Comparison of ENCODE assay signal across 18 cellular contexts in the genomic region with DNA sequence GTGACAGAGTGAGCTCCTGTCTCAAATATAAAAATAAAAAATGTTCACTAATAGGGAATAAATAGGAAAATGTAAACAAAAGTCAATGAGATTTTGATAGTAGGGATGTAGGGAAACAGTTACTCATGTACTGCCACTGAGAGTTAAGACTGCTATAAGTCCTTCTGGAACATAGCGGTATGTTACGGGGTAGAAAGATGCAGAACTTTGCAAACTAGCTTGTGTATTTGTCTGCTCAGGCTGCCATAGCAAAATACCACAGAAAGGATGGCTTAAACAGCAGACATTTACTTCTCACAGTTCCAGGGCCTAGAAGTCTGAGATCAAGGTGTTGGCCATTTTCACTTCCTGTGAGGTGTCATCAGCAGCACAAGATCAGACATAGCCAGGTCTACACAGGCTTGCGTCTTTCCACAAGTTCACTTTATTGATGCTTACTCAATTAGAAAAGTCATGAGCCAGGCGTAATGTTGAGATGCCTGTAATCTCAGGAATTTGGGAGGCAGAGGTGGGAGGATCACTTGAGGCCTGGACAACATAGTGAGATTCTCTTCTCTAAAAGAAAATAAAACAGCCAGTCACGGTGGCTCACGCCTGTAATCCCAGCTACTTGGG. TPM values are rescaled to one million over a fixed set of nuclear protein-coding genes. Genes with fewer than 3 reads are reported as not detected.
DNase-seq lines count a peak whose midpoint lies in the region; ATAC-seq and TF ChIP-seq lines count a peak whose summit lies in the region.
"Had no signal": no experiment of that assay in that cellular context is flagged by ENCODE, and none has a peak within 500 bp of the region (broad histone marks: within the 10 kb centered on the region; RNA-seq: fewer than 3 reads in every experiment).

No MANE protein-coding gene starts in this region.

- DNase-seq in MCF 10A (ENCODE audit: unreplicated experiment) (no peak), breast epithelium (ENCODE audit: low spot score in 2 of 2) (no peak), epithelial cell of prostate (ENCODE audit: low read depth, low spot score) (no peak), left colon (no peak), thyroid gland (no peak), KG1 (lab: John Stamatoyannopoulos, UW) (no peak)
- no peak for DNase-seq in T-helper 2 cell treated with Interferon-gamma antibody and Interleukin-4, amounts not matched to agents 5 μg/mL and 100 μg/mL, for 36 hours (ENCODE audit: low spot score)
- DNase-seq: ACHN; C1 segment of cervical spinal cord; CD8-positive, alpha-beta memory T cell; DMS53; NCI-H1048; NCI-H1436; NCI-H1930; NCI-H226; NCI-H524 treated with DMSO at 0.1 percent for 48 hours; PC-9; SJCRH30 had no signal

- H3K36me3 Mint-ChIP-seq in MCF 10A (ENCODE audit: insufficient read depth, unreplicated experiment), result no peaks in the 10 kb centered on the region
- no peaks in the 10 kb centered on the region for H3K36me3 Mint-ChIP-seq in T-helper 2 cell treated with Interferon-gamma antibody and Interleukin-4, amounts not matched to agents 5 μg/mL and 100 μg/mL, for 36 hours (ENCODE audit: low read depth)
- H3K36me3 Mint-ChIP-seq: CD8-positive, alpha-beta memory T cell had no signal

- H3K27ac Mint-ChIP-seq in MCF 10A (ENCODE audit: low read depth, unreplicated experiment), result peak overlapping the region; percentile 36
- peak overlapping the region; percentile 52 for H3K27ac Mint-ChIP-seq in T-helper 2 cell treated with Interferon-gamma antibody and Interleukin-4, amounts not matched to agents 5 μg/mL and 100 μg/mL, for 36 hours

- H3K4me1 Mint-ChIP-seq in MCF 10A (ENCODE audit: insufficient read depth, unreplicated experiment), result peaks cover 7% of the 10 kb centered on the region
- peaks cover 33% of the 10 kb centered on the region for H3K4me1 Mint-ChIP-seq in T-helper 2 cell treated with Interferon-gamma antibody and Interleukin-4, amounts not matched to agents 5 μg/mL and 100 μg/mL, for 36 hours (ENCODE audit: low read depth)
- H3K4me1 Mint-ChIP-seq: CD8-positive, alpha-beta memory T cell had no signal

- CTCF ChIA-PET in MCF 10A (lab: Yijun Ruan, JAX), result interaction anchor here (0.7 to 0.8 kb wide), 2 partner anchors 45 to 1673 kb away, joined by 3 to 4 read pairs; no protein-coding TSS in a partner anchor

- no peaks in the 10 kb centered on the region for H3K9me3 Mint-ChIP-seq in MCF 10A (ENCODE audit: unreplicated experiment)
- no peaks in the 10 kb centered on the region for H3K9me3 Mint-ChIP-seq in T-helper 2 cell treated with Interferon-gamma antibody and Interleukin-4, amounts not matched to agents 5 μg/mL and 100 μg/mL, for 36 hours
- H3K9me3 Mint-ChIP-seq: CD8-positive, alpha-beta memory T cell had no signal

- H3K4me3 ChIP-seq in breast epithelium (no peak overlapping the region), thyroid gland (replicated peaks in 1 of 3) (no peak overlapping the region)
- H3K4me3 ChIP-seq: PC-9, SJCRH30 had no signal

- intact Hi-C loops in MCF 10A (cut with micrococcal nuclease), result no loop called here
- intact Hi-C loops in breast epithelium (cut with DNase I; ENCODE audit: low total_unique reads), result no loop called here
- intact Hi-C loops in left colon (cut with DNase I, micrococcal nuclease), result no loop called here
- intact Hi-C loops in thyroid gland (cut with DNase I), result no loop called here

- no peak for TF ChIP-seq CTCF in MCF 10A (IDR thresholded peaks at IDR 0.05; ENCODE audit: unreplicated experiment)
- TF ChIP-seq CTCF in breast epithelium (IDR thresholded peaks at IDR 0.05), result no peak
- no peak for TF ChIP-seq CTCF in thyroid gland (IDR thresholded peaks at IDR 0.05)

- no peaks in the 10 kb centered on the region for H3K27me3 Mint-ChIP-seq in MCF 10A (ENCODE audit: insufficient read depth, unreplicated experiment)
- H3K27me3 Mint-ChIP-seq in T-helper 2 cell treated with Interferon-gamma antibody and Interleukin-4, amounts not matched to agents 5 μg/mL and 100 μg/mL, for 36 hours (ENCODE audit: low read depth), result no peaks in the 10 kb centered on the region

- no peak overlapping the region for H3K4me3 Mint-ChIP-seq in MCF 10A (ENCODE audit: unreplicated experiment)
- H3K4me3 Mint-ChIP-seq in T-helper 2 cell treated with Interferon-gamma antibody and Interleukin-4, amounts not matched to agents 5 μg/mL and 100 μg/mL, for 36 hours, result no peak overlapping the region
- H3K4me3 Mint-ChIP-seq: CD8-positive, alpha-beta memory T cell had no signal

- TF ChIP-seq POLR2A in breast epithelium (IDR thresholded peaks at IDR 0.05) (no peak), thyroid gland (IDR thresholded peaks at IDR 0.05) (no peak)

- H3K27me3 ChIP-seq in breast epithelium, result no peaks in the 10 kb centered on the region
- no peaks in the 10 kb centered on the region for H3K27me3 ChIP-seq in thyroid gland
- H3K27me3 ChIP-seq: SJCRH30 had no signal

- ATAC-seq in left colon, result no peak

- BruUV-seq in MCF 10A (replicated peaks; lab: Mats Ljungman, UMichigan), result no TSS peak

- H3K4me1 ChIP-seq in breast epithelium (no peaks in the 10 kb centered on the region), thyroid gland (no peaks in the 10 kb centered on the region)
- H3K4me1 ChIP-seq: SJCRH30 had no signal

- POLR2A ChIA-PET in MCF 10A (lab: Yijun Ruan, JAX), result interaction anchor here (0.6 to 1.5 kb wide), 5 partner anchors 19 to 93 kb away, joined by 3 to 7 read pairs (median 5); partner anchors contain the start of gene VAPA

- whole genome bisulfite sequencing in thyroid gland, 2 donors, result 93 to 96% methylated on average over 6 of the region's 6 CpGs

- H3K9me3 ChIP-seq in breast epithelium (no peaks in the 10 kb centered on the region), thyroid gland (no peaks in the 10 kb centered on the region)
- H3K9me3 ChIP-seq: SJCRH30 had no signal

- no peaks in the 10 kb centered on the region for H3K36me3 ChIP-seq in breast epithelium
- no peaks in the 10 kb centered on the region for H3K36me3 ChIP-seq in thyroid gland
- H3K36me3 ChIP-seq: SJCRH30 had no signal

- H3K27ac ChIP-seq in breast epithelium, result no peak overlapping the region
- peak overlapping the region; percentile 68 for H3K27ac ChIP-seq in epithelial cell of prostate
- H3K27ac ChIP-seq in thyroid gland, result no peak overlapping the region
- H3K27ac ChIP-seq: PC-9, SJCRH30 had no signal

RNA-seq across cellular contexts. Expression of gene TXNDC2, which starts 8.8 kb away (rescaled TPM):
- total RNA-seq in MCF 10A (2022), result not detected in 2 replicates
- total RNA-seq in breast epithelium, result under 1 TPM in 1 of 3 donors, not detected in 2; 0.16 TPM
- total RNA-seq in left colon, result not detected
- total RNA-seq in thyroid gland, result not detected
- total RNA-seq: CD8-positive, alpha-beta memory T cell had no signal

RNA-seq across cellular contexts. Expression of gene VAPA, which starts 19.3 kb away (rescaled TPM):
- total RNA-seq in MCF 10A (2022), result 247 and 286 TPM in 2 replicates
- 100 to 1,000 TPM; 235 to 263 (median 260) TPM for total RNA-seq in breast epithelium
- 100 to 1,000 TPM; 242 to 274 TPM for total RNA-seq in left colon
- total RNA-seq in thyroid gland, result 100 to 1,000 TPM; 232 to 261 (median 244) TPM
